ENCODE assay signal across 23 cellular contexts in the genomic region with DNA sequence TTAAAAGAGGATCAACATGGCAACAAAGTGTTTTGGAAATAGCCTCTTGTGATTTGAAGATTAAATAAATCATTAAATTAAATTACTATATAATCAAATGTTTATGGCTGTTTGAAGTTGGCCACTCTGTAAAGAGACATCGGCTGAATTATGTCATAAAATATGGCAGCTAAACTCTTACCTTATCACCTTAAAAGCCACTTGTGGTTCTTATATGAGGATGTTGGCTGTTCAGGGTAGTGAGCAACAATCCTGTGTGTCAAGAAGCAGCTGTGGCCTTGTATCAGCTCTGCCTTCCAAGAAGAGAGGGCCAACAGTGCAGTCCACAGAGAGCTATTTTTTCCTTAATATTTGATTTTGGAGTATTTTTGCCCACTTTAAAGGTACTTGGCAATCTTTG.
"Had no signal": no experiment of that assay in that cellular context is flagged by ENCODE, and none has a peak within 500 bp of the region (broad histone marks: within the 10 kb centered on the region; RNA-seq: fewer than 3 reads in every experiment).

No MANE protein-coding gene starts in this region.

- H3K36me3 Mint-ChIP-seq: activated naive CD8-positive, alpha-beta T cell treated with anti-CD3 and anti-CD28 coated beads, Interleukin-2, amount 10 ng/mL, durations not matched to agents 7 days and 5 days; T-cell; WTC11 had no signal

- H3K4me1 ChIP-seq: adrenal gland, breast epithelium had no signal

- H3K27me3 Mint-ChIP-seq: activated naive CD8-positive, alpha-beta T cell treated with anti-CD3 and anti-CD28 coated beads, Interleukin-2, amount 10 ng/mL, durations not matched to agents 7 days and 5 days had no signal

- H3K4me1 Mint-ChIP-seq: activated naive CD8-positive, alpha-beta T cell treated with anti-CD3 and anti-CD28 coated beads, Interleukin-2, amount 10 ng/mL, durations not matched to agents 7 days and 5 days; T-cell; WTC11 had no signal

- H3K9me3 ChIP-seq: adrenal gland, breast epithelium had no signal

- H3K4me3 Mint-ChIP-seq: activated CD8-positive, alpha-beta T cell treated with anti-CD3 and anti-CD28 coated beads, Interleukin-2, amount 10 ng/mL, durations not matched to agents 7 days and 5 days; activated naive CD8-positive, alpha-beta T cell treated with anti-CD3 and anti-CD28 coated beads, Interleukin-2, amount 10 ng/mL, durations not matched to agents 7 days and 5 days; T-cell; WTC11 had no signal

- H3K4me3 ChIP-seq: adrenal gland, breast epithelium, PC-9 had no signal

- H3K36me3 ChIP-seq: adrenal gland, breast epithelium had no signal

- H3K27ac Mint-ChIP-seq: activated CD8-positive, alpha-beta T cell treated with anti-CD3 and anti-CD28 coated beads, Interleukin-2, amount 10 ng/mL, durations not matched to agents 7 days and 5 days; activated naive CD8-positive, alpha-beta T cell treated with anti-CD3 and anti-CD28 coated beads, Interleukin-2, amount 10 ng/mL, durations not matched to agents 7 days and 5 days; T-cell; WTC11 had no signal

- DNase-seq: activated CD4-positive, alpha-beta T cell treated with anti-CD3 and anti-CD28 coated beads for 48 hours; activated CD4-positive, alpha-beta T cell treated with anti-CD3 and anti-CD28 coated beads, Interleukin-2, amount 50 U/mL, for 4 hours; activated CD4-positive, CD25-positive, alpha-beta regulatory T cell treated with anti-CD3 and anti-CD28 coated beads, Interleukin-2, amount 50 U/mL, for 72 hours; activated CD8-positive, alpha-beta memory T cell treated with anti-CD3 and anti-CD28 coated beads, Interleukin-2, amount 50 U/mL, for 48 hours; activated CD8-positive, alpha-beta T cell treated with anti-CD3 and anti-CD28 coated beads, Interleukin-2, amount 10 ng/mL, durations not matched to agents 7 days and 5 days; activated naive CD4-positive, alpha-beta T cell treated with anti-CD3 and anti-CD28 coated beads, Interleukin-2, amount 50 U/mL, for 16 hours; activated naive CD8-positive, alpha-beta T cell treated with anti-CD3 and anti-CD28 coated beads, Interleukin-2, amount 10 ng/mL, durations not matched to agents 7 days and 5 days; activated T-cell treated with anti-CD3 and anti-CD28 coated beads, Interleukin-2, amount 50 U/mL, for 1 hour; adrenal gland; aorta; caudate nucleus; Kasumi-1; KBM-7; NCI-H1048; NCI-H1417 treated with DMSO at 0.1 percent for 48 hours; NCI-H1694; NCI-H2029 treated with DMSO at 0.1 percent for 48 hours; NCI-H526; PC-9; SHP77 treated with DMSO at 0.1 percent for 48 hours; T-cell had no signal

- H3K27ac ChIP-seq: adrenal gland, breast epithelium, PC-9 had no signal

- ATAC-seq: activated CD8-positive, alpha-beta T cell treated with anti-CD3 and anti-CD28 coated beads, Interleukin-2, amount 10 ng/mL, durations not matched to agents 7 days and 5 days; T-cell; WTC11 had no signal

- H3K27me3 ChIP-seq: adrenal gland, breast epithelium had no signal
